Comparison of ENCODE assay signal across 24 cellular contexts in the genomic region with DNA sequence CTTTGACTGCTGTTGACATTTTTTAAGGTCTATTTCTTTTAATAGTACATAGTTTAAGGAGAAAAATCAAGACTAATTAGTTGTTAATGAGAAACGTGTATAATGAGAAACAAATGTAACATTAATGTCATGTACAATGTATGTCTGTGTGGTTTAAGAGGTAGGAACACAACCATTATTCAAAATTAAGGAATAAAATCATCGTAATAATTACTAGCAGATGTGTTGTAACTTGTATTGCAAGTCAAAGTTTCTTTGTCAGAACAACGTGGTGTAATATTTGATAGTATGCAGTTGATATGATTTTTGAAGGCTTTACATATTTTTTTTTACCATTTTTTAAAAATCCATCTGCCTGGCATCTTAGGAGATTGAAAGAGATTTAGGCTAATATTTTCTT.
"Had no signal": no experiment of that assay in that cellular context is flagged by ENCODE, and none has a peak within 500 bp of the region (broad histone marks: within the 10 kb centered on the region; RNA-seq: fewer than 3 reads in every experiment).

No MANE protein-coding gene starts in this region.

- H3K9me3 ChIP-seq: esophagus muscularis mucosa, heart right ventricle, left lung, lower lobe of right lung, mucosa of descending colon had no signal

- H3K27me3 ChIP-seq: dorsolateral prefrontal cortex, esophagus muscularis mucosa, foreskin keratinocyte, heart right ventricle, left lung had no signal

- H3K4me1 ChIP-seq: esophagus muscularis mucosa, foreskin keratinocyte, heart right ventricle, left lung, lower lobe of right lung had no signal

- H3K36me3 ChIP-seq: esophagus muscularis mucosa, heart right ventricle, left lung, lower lobe of right lung had no signal

- H3K4me3 ChIP-seq: coronary artery, dorsolateral prefrontal cortex, esophagus muscularis mucosa, heart right ventricle, left lung, lower lobe of right lung, mucosa of descending colon had no signal

- ATAC-seq: foreskin keratinocyte; heart right ventricle; left cardiac atrium; left lung; left ventricle myocardium superior; mucosa of descending colon; naive thymus-derived CD8-positive, alpha-beta T cell had no signal

- DNase-seq: dermis blood vessel endothelial cell; dorsolateral prefrontal cortex; effector CD4-positive, alpha-beta T cell; effector memory CD4-positive, alpha-beta T cell; foreskin keratinocyte; glutamatergic neuron; head of caudate nucleus; heart right ventricle; hippocampal formation; left cardiac atrium; left lung; left ventricle myocardium superior; lower lobe of right lung; mesendoderm; mucosa of descending colon; naive B cell; naive thymus-derived CD8-positive, alpha-beta T cell had no signal

- FAIRE-seq: colon, endothelial cell of umbilical vein, frontal cortex, islet of Langerhans, keratinocyte had no signal

- H3K27ac ChIP-seq: coronary artery, dorsolateral prefrontal cortex, esophagus muscularis mucosa, foreskin keratinocyte, heart right ventricle, left lung, lower lobe of right lung had no signal
